In the genomic region with DNA sequence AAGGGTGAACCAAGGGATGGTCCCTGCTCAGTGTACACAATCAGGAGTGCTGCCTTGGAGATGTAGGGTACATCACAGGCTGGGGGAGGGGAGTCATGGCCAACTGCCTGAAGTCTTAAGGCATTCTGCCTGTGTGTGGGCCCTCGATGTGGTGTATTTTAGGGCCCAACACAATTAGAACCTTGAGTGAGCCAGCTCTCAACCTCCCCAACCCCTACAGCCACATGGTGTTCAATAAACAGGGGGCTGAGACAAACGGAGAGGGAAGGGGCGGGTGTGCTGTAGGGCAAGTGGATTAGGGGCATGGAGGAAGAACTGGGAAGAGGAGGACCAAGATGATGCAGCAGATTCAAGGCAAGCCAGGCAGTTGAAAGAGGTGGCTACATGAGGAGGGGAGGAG, we compare ENCODE assay signal across 13 cellular contexts. TPM values are rescaled to one million over a fixed set of nuclear protein-coding genes. Genes with fewer than 3 reads are reported as not detected.
DNase-seq lines count a peak whose midpoint lies in the region; ATAC-seq and TF ChIP-seq lines count a peak whose summit lies in the region.
"Had no signal": no experiment of that assay in that cellular context is flagged by ENCODE, and none has a peak within 500 bp of the region (broad histone marks: within the 10 kb centered on the region; RNA-seq: fewer than 3 reads in every experiment).

No MANE protein-coding gene starts in this region.

- H3K4me1 ChIP-seq in CD8-positive, alpha-beta T cell (ENCODE audit: insufficient read depth, low read length) = peaks cover 47% of the 10 kb centered on the region
- peaks cover 27 to 30% of the 10 kb centered on the region in 2 experiments for H3K4me1 ChIP-seq in neutrophil (ENCODE audit: control insufficient read depth in 1 of 2, insufficient read depth in 1 of 2, low read depth in 1 of 2, low read length in 1 of 2)

- peaks cover 59% of the 10 kb centered on the region for H3K4me1 Mint-ChIP-seq in CD8-positive, alpha-beta T cell (ENCODE audit: low read depth)
- peaks cover 82% of the 10 kb centered on the region for H3K4me1 Mint-ChIP-seq in dendritic cell treated with granulocyte-macrophage colony-stimulating factor and Interleukin-4, amounts not matched to agents 40 ng/mL and 50 ng/mL, for 4 days (ENCODE audit: low read depth)

- no peaks in the 10 kb centered on the region for H3K27me3 Mint-ChIP-seq in CD8-positive, alpha-beta T cell (ENCODE audit: low read depth)
- peaks cover 1% of the 10 kb centered on the region for H3K27me3 Mint-ChIP-seq in dendritic cell treated with granulocyte-macrophage colony-stimulating factor and Interleukin-4, amounts not matched to agents 40 ng/mL and 50 ng/mL, for 4 days

- no peak overlapping the region for H3K27ac ChIP-seq in CD8-positive, alpha-beta T cell (ENCODE audit: low read depth, low read length)
- H3K27ac ChIP-seq in KOPT-K1 (ENCODE audit: low read depth, low read length, poor library complexity, severe bottlenecking) = peak overlapping the region; percentile 39
- peak overlapping the region; percentile 7 for H3K27ac ChIP-seq in neutrophil
- H3K27ac ChIP-seq: pancreas, Peyer's patch had no signal

- CTCF ChIA-PET in CD8-positive, alpha-beta T cell (lab: Charles Lee) = interaction anchor here (0.9 to 2.1 kb wide), 4 partner anchors 16 to 68 kb away, joined by 3 to 7 read pairs (median 4); no protein-coding TSS in a partner anchor

- intact Hi-C loops in CD8-positive, alpha-beta T cell (cut with DNase I, micrococcal nuclease) = loop anchor here (1.0 to 2.0 kb wide), 5 partner anchors 9 to 163 kb away; a partner anchor contains a TSS
- intact Hi-C loops in dendritic cell treated with granulocyte-macrophage colony-stimulating factor and Interleukin-4, amounts not matched to agents 40 ng/mL and 50 ng/mL, for 4 days (cut with micrococcal nuclease) = loop anchor here (5.0 kb wide), 2 partner anchors 161 to 211 kb away; a partner anchor contains a TSS
- intact Hi-C loops in Right ventricle myocardium inferior (cut with DNase I) = loop anchor here (2.0 to 5.0 kb wide), 3 partner anchors 46 to 161 kb away; a partner anchor contains a TSS

- H3K9me3 ChIP-seq in CD8-positive, alpha-beta T cell (ENCODE audit: low read length) = no peaks in the 10 kb centered on the region
- no peaks in the 10 kb centered on the region for H3K9me3 ChIP-seq in KOPT-K1 (ENCODE audit: insufficient read depth, low read length, poor library complexity, severe bottlenecking)
- H3K9me3 ChIP-seq in neutrophil = no peaks in the 10 kb centered on the region
- H3K9me3 ChIP-seq: pancreas, Peyer's patch had no signal

- H3K27ac Mint-ChIP-seq in CD8-positive, alpha-beta T cell = peak overlapping the region; percentile 43
- peak overlapping the region; percentile 85 for H3K27ac Mint-ChIP-seq in dendritic cell treated with granulocyte-macrophage colony-stimulating factor and Interleukin-4, amounts not matched to agents 40 ng/mL and 50 ng/mL, for 4 days

- ATAC-seq in CD8-positive, alpha-beta T cell = no peak
- ATAC-seq in HG03095 (IDR thresholded peaks at IDR 0.05; ENCODE audit: unreplicated experiment) = no peak
- no peak for ATAC-seq in Right ventricle myocardium inferior
- ATAC-seq: pancreas; stimulated activated naive CD8-positive, alpha-beta T cell treated with anti-CD3 and anti-CD28 coated beads, Interleukin-15, Interleukin-2, amounts not matched to agents 100 U/mL and 50 U/mL, for 24 hours had no signal

- no peaks in the 10 kb centered on the region for H3K27me3 ChIP-seq in CD8-positive, alpha-beta T cell (ENCODE audit: insufficient read depth, low read length)
- peaks cover 4% of the 10 kb centered on the region for H3K27me3 ChIP-seq in neutrophil
- H3K27me3 ChIP-seq: pancreas, Peyer's patch had no signal

- POLR2A ChIA-PET in CD8-positive, alpha-beta T cell (lab: Charles Lee) = no interaction called here

- H3K36me3 Mint-ChIP-seq in CD8-positive, alpha-beta T cell = peaks cover 17% of the 10 kb centered on the region
- H3K36me3 Mint-ChIP-seq in dendritic cell treated with granulocyte-macrophage colony-stimulating factor and Interleukin-4, amounts not matched to agents 40 ng/mL and 50 ng/mL, for 4 days (ENCODE audit: low read depth) = peaks cover 4% of the 10 kb centered on the region

- DNase-seq in CD8-positive, alpha-beta T cell = no peak
- DNase-seq in NOMO-1 treated with dmso at 0.1 percent for 144 hours (lab: John Stamatoyannopoulos, UW; ENCODE audit: unreplicated experiment) (no peak), NCI-H2227 (lab: John Stamatoyannopoulos, UW; ENCODE audit: unreplicated experiment) (no peak), Right ventricle myocardium inferior (ENCODE audit: missing footprints) (no peak)
- DNase-seq: cerebellar nuclear complex; NCI-H2107; pancreas; Peyer's patch; stimulated activated naive CD8-positive, alpha-beta T cell treated with anti-CD3 and anti-CD28 coated beads, Interleukin-15, Interleukin-2, amounts not matched to agents 100 U/mL and 50 U/mL, for 24 hours had no signal

- H3K4me3 ChIP-seq in CD8-positive, alpha-beta T cell (ENCODE audit: low read depth, low read length) = no peak overlapping the region
- no peak overlapping the region for H3K4me3 ChIP-seq in neutrophil (ENCODE audit: low read depth in 1 of 2, low read length in 1 of 2)
- H3K4me3 ChIP-seq: pancreas, Peyer's patch had no signal

- no peak overlapping the region for H3K4me3 Mint-ChIP-seq in CD8-positive, alpha-beta T cell
- H3K4me3 Mint-ChIP-seq in dendritic cell treated with granulocyte-macrophage colony-stimulating factor and Interleukin-4, amounts not matched to agents 40 ng/mL and 50 ng/mL, for 4 days = no peak overlapping the region

- peaks cover 14% of the 10 kb centered on the region for H3K36me3 ChIP-seq in CD8-positive, alpha-beta T cell (ENCODE audit: insufficient read depth, low read length)
- H3K36me3 ChIP-seq in KOPT-K1 (ENCODE audit: insufficient read depth, low read length) (peaks cover 20% of the 10 kb centered on the region), neutrophil (no peaks in the 10 kb centered on the region)
- H3K36me3 ChIP-seq: pancreas had no signal

- no peaks in the 10 kb centered on the region for H3K9me3 Mint-ChIP-seq in CD8-positive, alpha-beta T cell
- H3K9me3 Mint-ChIP-seq in dendritic cell treated with granulocyte-macrophage colony-stimulating factor and Interleukin-4, amounts not matched to agents 40 ng/mL and 50 ng/mL, for 4 days = no peaks in the 10 kb centered on the region

- no peak for TF ChIP-seq CTCF in CD8-positive, alpha-beta T cell (IDR thresholded peaks at IDR 0.05)
- TF ChIP-seq CTCF in neutrophil (IDR thresholded peaks at IDR 0.05) = no peak

RNA-seq across cellular contexts. Expression of a gene that starts 8.6 kb away (rescaled TPM):
- total RNA-seq in CD8-positive, alpha-beta T cell = 100 to 1,000 TPM; 289 to 295 TPM
- total RNA-seq in Right ventricle myocardium inferior = 165 TPM

RNA-seq across cellular contexts. Expression of a gene that starts 20.0 kb away (rescaled TPM):
- 1 to 10 TPM; 5.8 to 6.8 TPM for total RNA-seq in CD8-positive, alpha-beta T cell
- total RNA-seq in Right ventricle myocardium inferior = 7.5 TPM

RNA-seq across cellular contexts. Expression of a gene that starts 31.4 kb away (rescaled TPM):
- total RNA-seq in CD8-positive, alpha-beta T cell = 1 to 10 TPM; 1.2 to 1.7 TPM
- total RNA-seq in Right ventricle myocardium inferior = 1.2 TPM

RNA-seq across cellular contexts. Expression of a gene that starts 47.1 kb away (rescaled TPM):
- 10 to 100 TPM; 14.1 to 15.9 TPM for total RNA-seq in CD8-positive, alpha-beta T cell
- total RNA-seq in Right ventricle myocardium inferior = 21.1 TPM

RNA-seq across cellular contexts. Expression of a gene that starts 47.7 kb away (rescaled TPM):
- total RNA-seq in CD8-positive, alpha-beta T cell = 10 to 100 TPM; 74.4 to 83.6 TPM
- total RNA-seq in Right ventricle myocardium inferior = 16.2 TPM
